In the genomic region with DNA sequence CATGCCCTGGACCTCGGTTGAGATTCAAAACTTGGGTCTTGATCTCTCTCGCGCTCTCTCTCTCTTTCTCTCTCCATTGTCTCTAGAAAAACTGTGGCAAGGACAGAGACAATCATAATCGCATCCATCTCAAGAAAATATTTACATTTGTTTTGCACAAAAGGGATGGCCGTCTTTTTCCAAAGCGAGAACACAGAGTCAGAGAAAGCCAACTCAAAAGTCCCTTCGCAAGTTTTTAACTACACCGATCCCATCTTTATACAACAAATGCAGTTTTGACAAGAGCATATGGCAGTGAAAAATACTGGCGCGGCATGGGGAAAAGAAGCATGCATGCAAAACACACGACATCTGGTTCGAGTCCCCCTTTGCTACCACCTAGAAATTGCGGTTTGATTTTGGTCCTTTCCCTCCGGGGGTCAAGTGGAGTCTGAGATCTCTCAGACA, we compare ENCODE assay signal across 18 cellular contexts. TPM values are rescaled to one million over a fixed set of nuclear protein-coding genes. Genes with fewer than 3 reads are reported as not detected.
A peak's percentile ranks its signal among the peaks of the same experiment; 100 is the strongest.
DNase-seq lines count a peak whose midpoint lies in the region; ATAC-seq lines count a peak whose summit lies in the region.
"Had no signal": no experiment of that assay in that cellular context is flagged by ENCODE, and none has a peak within 500 bp of the region (broad histone marks: within the 10 kb centered on the region; RNA-seq: fewer than 3 reads in every experiment).

No MANE protein-coding gene starts in this region.

- H3K4me2 ChIP-seq in mesendoderm (ENCODE audit: low read length) = no peak overlapping the region

- H3K4me3 Mint-ChIP-seq in activated CD8-positive, alpha-beta memory T cell treated with anti-CD3 and anti-CD28 coated beads, Interleukin-2, amount 10 ng/mL, durations not matched to agents 7 days and 5 days = peak overlapping the region; percentile 53
- H3K4me3 Mint-ChIP-seq in activated CD4-positive, alpha-beta memory T cell treated with anti-CD3 and anti-CD28 coated beads for 36 hours = peak overlapping the region; percentile 18
- peak overlapping the region in 1 of 2 donors; percentile 29 for H3K4me3 Mint-ChIP-seq in stimulated activated naive B cell treated with anti-CD40 and anti-IgM and Interleukin-4, amounts not matched to agents 10 μg/mL and 1 μg/mL and 100 μg/mL, for 72 hours

- WGBS in mesendoderm (ENCODE audit: extremely low coverage, insufficient coverage, low lambda C conversion rate) = no CpG with 5 or more reads among the region's 14 CpGs

- peak overlapping the region; percentile 71 for H3K27ac Mint-ChIP-seq in activated CD8-positive, alpha-beta memory T cell treated with anti-CD3 and anti-CD28 coated beads, Interleukin-2, amount 10 ng/mL, durations not matched to agents 7 days and 5 days
- no peak overlapping the region for H3K27ac Mint-ChIP-seq in activated CD4-positive, alpha-beta memory T cell treated with anti-CD3 and anti-CD28 coated beads for 36 hours
- H3K27ac Mint-ChIP-seq in stimulated activated naive B cell treated with anti-CD40 and anti-IgM and Interleukin-4, amounts not matched to agents 10 μg/mL and 1 μg/mL and 100 μg/mL, for 72 hours = peak overlapping the region; percentile 93

- H3K27ac ChIP-seq in mesendoderm (ENCODE audit: low read depth, low read length) = no peak overlapping the region
- H3K27ac ChIP-seq: heart right ventricle, tibial nerve had no signal

- peaks cover 21% of the 10 kb centered on the region for H3K36me3 Mint-ChIP-seq in activated CD8-positive, alpha-beta memory T cell treated with anti-CD3 and anti-CD28 coated beads, Interleukin-2, amount 10 ng/mL, durations not matched to agents 7 days and 5 days
- peaks cover 2% of the 10 kb centered on the region for H3K36me3 Mint-ChIP-seq in activated CD4-positive, alpha-beta memory T cell treated with anti-CD3 and anti-CD28 coated beads for 36 hours
- peaks cover 5 to 9% of the 10 kb centered on the region in 2 donors for H3K36me3 Mint-ChIP-seq in stimulated activated naive B cell treated with anti-CD40 and anti-IgM and Interleukin-4, amounts not matched to agents 10 μg/mL and 1 μg/mL and 100 μg/mL, for 72 hours

- peaks cover 97% of the 10 kb centered on the region for H3K27me3 Mint-ChIP-seq in activated CD8-positive, alpha-beta memory T cell treated with anti-CD3 and anti-CD28 coated beads, Interleukin-2, amount 10 ng/mL, durations not matched to agents 7 days and 5 days
- peaks cover 87% of the 10 kb centered on the region for H3K27me3 Mint-ChIP-seq in activated CD4-positive, alpha-beta memory T cell treated with anti-CD3 and anti-CD28 coated beads for 36 hours
- H3K27me3 Mint-ChIP-seq in stimulated activated naive B cell treated with anti-CD40 and anti-IgM and Interleukin-4, amounts not matched to agents 10 μg/mL and 1 μg/mL and 100 μg/mL, for 72 hours = peaks cover 80 to 99% of the 10 kb centered on the region in 2 donors

- no peak overlapping the region for H4K5ac ChIP-seq in mesendoderm (ENCODE audit: low read length)

- no peak overlapping the region for H2BK5ac ChIP-seq in mesendoderm (ENCODE audit: low read length)

- no peak overlapping the region for H4K8ac ChIP-seq in mesendoderm (ENCODE audit: low read depth, low read length)

- no peak overlapping the region for H2BK15ac ChIP-seq in mesendoderm (replicated peaks; ENCODE audit: low read depth)

- ATAC-seq in activated CD8-positive, alpha-beta memory T cell treated with anti-CD3 and anti-CD28 coated beads, Interleukin-2, amount 10 ng/mL, durations not matched to agents 7 days and 5 days = no peak
- no peak for ATAC-seq in stimulated activated naive B cell treated with anti-CD40 and anti-IgM and Interleukin-4, amounts not matched to agents 10 μg/mL and 1 μg/mL and 100 μg/mL, for 72 hours (replicated peaks)
- ATAC-seq in GM21381 (IDR thresholded peaks at IDR 0.05; ENCODE audit: unreplicated experiment) (no peak), HG02981 (IDR thresholded peaks at IDR 0.05; ENCODE audit: unreplicated experiment) (no peak)
- ATAC-seq: heart right ventricle, Panc1 had no signal

- H3K9me3 Mint-ChIP-seq in activated CD8-positive, alpha-beta memory T cell treated with anti-CD3 and anti-CD28 coated beads, Interleukin-2, amount 10 ng/mL, durations not matched to agents 7 days and 5 days (ENCODE audit: low read depth) = no peaks in the 10 kb centered on the region
- no peaks in the 10 kb centered on the region for H3K9me3 Mint-ChIP-seq in activated CD4-positive, alpha-beta memory T cell treated with anti-CD3 and anti-CD28 coated beads for 36 hours
- peaks cover 0 to 4% of the 10 kb centered on the region in 2 donors for H3K9me3 Mint-ChIP-seq in stimulated activated naive B cell treated with anti-CD40 and anti-IgM and Interleukin-4, amounts not matched to agents 10 μg/mL and 1 μg/mL and 100 μg/mL, for 72 hours

- peak overlapping the region; percentile 67 for H3K4me3 ChIP-seq in iPS-15b (ENCODE audit: low read depth, low read length)
- H3K4me3 ChIP-seq in mesendoderm (ENCODE audit: low read length) = no peak overlapping the region

- CTCF ChIA-PET in activated CD8-positive, alpha-beta memory T cell treated with anti-CD3 and anti-CD28 coated beads, Interleukin-2, amount 10 ng/mL, durations not matched to agents 7 days and 5 days (lab: Charles Lee) = no interaction called here
- CTCF ChIA-PET in activated CD4-positive, alpha-beta memory T cell treated with anti-CD3 and anti-CD28 coated beads for 36 hours (lab: Charles Lee) = interaction anchor here (1.6 kb wide), 1 partner anchor 96 kb away, joined by 10 read pairs; no protein-coding TSS in a partner anchor

- H3K4me1 Mint-ChIP-seq in activated CD8-positive, alpha-beta memory T cell treated with anti-CD3 and anti-CD28 coated beads, Interleukin-2, amount 10 ng/mL, durations not matched to agents 7 days and 5 days = peaks cover 63% of the 10 kb centered on the region
- H3K4me1 Mint-ChIP-seq in activated CD4-positive, alpha-beta memory T cell treated with anti-CD3 and anti-CD28 coated beads for 36 hours (ENCODE audit: low read depth) = peaks cover 74% of the 10 kb centered on the region
- peaks cover 38 to 81% of the 10 kb centered on the region in 2 donors for H3K4me1 Mint-ChIP-seq in stimulated activated naive B cell treated with anti-CD40 and anti-IgM and Interleukin-4, amounts not matched to agents 10 μg/mL and 1 μg/mL and 100 μg/mL, for 72 hours

- H2BK120ac ChIP-seq in mesendoderm (ENCODE audit: low read depth, low read length) = no peak overlapping the region

- H3K36me3 ChIP-seq in iPS-15b (ENCODE audit: control insufficient read depth, insufficient read depth, low read length) (no peaks in the 10 kb centered on the region), mesendoderm (ENCODE audit: control insufficient read depth, insufficient read depth, low read length) (no peaks in the 10 kb centered on the region)
- H3K36me3 ChIP-seq: heart right ventricle, tibial nerve had no signal

- no peak overlapping the region for H3K23ac ChIP-seq in mesendoderm (ENCODE audit: low read length)

- H3K27me3 ChIP-seq in iPS-15b (ENCODE audit: control insufficient read depth, insufficient read depth, low read length) = peaks cover 96% of the 10 kb centered on the region
- peaks cover 96% of the 10 kb centered on the region for H3K27me3 ChIP-seq in mesendoderm (ENCODE audit: insufficient read depth, low read length, poor library complexity)

- H3K9me3 ChIP-seq in iPS-15b (ENCODE audit: control insufficient read depth, insufficient read depth, low read length) = no peaks in the 10 kb centered on the region
- H3K9me3 ChIP-seq: heart right ventricle, tibial nerve had no signal

- intact Hi-C loops in activated CD4-positive, alpha-beta memory T cell treated with anti-CD3 and anti-CD28 coated beads for 36 hours (cut with micrococcal nuclease) = loop anchor here (10.0 kb wide), 1 partner anchor 148 kb away; no protein-coding TSS in a partner anchor

- H3K4me1 ChIP-seq in iPS-15b (ENCODE audit: control insufficient read depth, insufficient read depth, low read length) (peaks cover 29% of the 10 kb centered on the region), mesendoderm (ENCODE audit: control insufficient read depth, low read depth, low read length) (peaks cover 6% of the 10 kb centered on the region)

- H3K4ac ChIP-seq in mesendoderm (ENCODE audit: low read depth, low read length) = no peak overlapping the region

- H3K9ac ChIP-seq in iPS-15b (ENCODE audit: low read depth, low read length) (no peak overlapping the region), mesendoderm (ENCODE audit: low read length) (no peak overlapping the region)

- H3K79me1 ChIP-seq in mesendoderm (ENCODE audit: low read length) = no peaks in the 10 kb centered on the region

- H3K79me2 ChIP-seq in mesendoderm (ENCODE audit: control insufficient read depth, insufficient read depth, low read length) = no peaks in the 10 kb centered on the region

- DNase-seq in activated CD8-positive, alpha-beta memory T cell treated with anti-CD3 and anti-CD28 coated beads, Interleukin-2, amount 10 ng/mL, durations not matched to agents 7 days and 5 days = no peak
- DNase-seq in activated CD8-positive, alpha-beta memory T cell treated with anti-CD3 and anti-CD28 coated beads, Interleukin-2, amount 50 U/mL, for 48 hours = no peak
- DNase-seq in activated CD4-positive, alpha-beta memory T cell treated with anti-CD3 and anti-CD28 coated beads for 36 hours = no peak
- no peak for DNase-seq in stimulated activated naive B cell treated with anti-CD40 and anti-IgM and Interleukin-4, amounts not matched to agents 10 μg/mL and 1 μg/mL and 100 μg/mL, for 72 hours
- DNase-seq in mesendoderm = no peak
- DNase-seq: activated naive CD4-positive, alpha-beta T cell; Calu3; heart right ventricle; NCI-H1436; SW 1271 had no signal

- POLR2A ChIA-PET in activated CD4-positive, alpha-beta memory T cell treated with anti-CD3 and anti-CD28 coated beads for 36 hours (lab: Charles Lee) = no interaction called here

- H3K18ac ChIP-seq in mesendoderm (ENCODE audit: low read length) = no peak overlapping the region

- H3K56ac ChIP-seq in mesendoderm (ENCODE audit: low read length) = no peak overlapping the region

- no peak overlapping the region for H2AK5ac ChIP-seq in mesendoderm (ENCODE audit: low read length)

RNA-seq across cellular contexts. Expression of a gene that starts 1.4 kb away (rescaled TPM):
- under 1 TPM; 0.18 to 0.94 TPM for total RNA-seq in activated CD8-positive, alpha-beta memory T cell treated with anti-CD3 and anti-CD28 coated beads, Interleukin-2, amount 10 ng/mL, durations not matched to agents 7 days and 5 days
- under 1 TPM in 1 of 2 experiments, not detected in 1; 0.15 TPM for total RNA-seq in activated CD4-positive, alpha-beta memory T cell treated with anti-CD3 and anti-CD28 coated beads for 36 hours
- 0.14 TPM for polyA plus RNA-seq in mesendoderm (2013, experiment 1 of 2)
- polyA plus RNA-seq in mesendoderm (2013, experiment 2 of 2) = 0.06 TPM
- total RNA-seq: Calu3, epithelial cell of proximal tubule, heart right ventricle, lung microvascular endothelial cell, osteocyte, tibial nerve had no signal
- polyA plus RNA-seq: heart right ventricle had no signal
